In genomic region chr1:21326861-21327344, GRCh38 we compare ENCODE assay signal across 11 cellular contexts. TPM values are rescaled to one million over a fixed set of nuclear protein-coding genes. Genes with fewer than 3 reads are reported as not detected.
A peak's percentile ranks its signal among the peaks of the same experiment; 100 is the strongest.
DNase-seq lines count a peak whose midpoint lies in the region; TF ChIP-seq lines count a peak whose summit lies in the region.
"Had no signal": no experiment of that assay in that cellular context is flagged by ENCODE, and none has a peak within 500 bp of the region (broad histone marks: within the 10 kb centered on the region; RNA-seq: fewer than 3 reads in every experiment).

No MANE protein-coding gene starts in this region.

- H3K27ac ChIP-seq in transverse colon = peak overlapping the region; percentile 73 to 90 (median 82)

- WGBS in transverse colon (ENCODE audit: low coverage in 1 of 2), 2 donors = 62% methylated on average over 7 of the region's 10 CpGs; no CpG with 5 or more reads in 1 of the 2 donors

- peak overlapping the region; percentile 79 for H3K4me3 Mint-ChIP-seq in activated CD4-positive, alpha-beta T cell treated with anti-CD3 and anti-CD28 coated beads, Interleukin-2, amount 10 ng/mL, durations not matched to agents 24 days and 14 days
- H3K4me3 Mint-ChIP-seq in dendritic cell treated with granulocyte-macrophage colony-stimulating factor and Interleukin-4, amounts not matched to agents 40 ng/mL and 50 ng/mL, for 4 days = no peak overlapping the region

- H3K9ac ChIP-seq in mucosa of stomach (ENCODE audit: low read length) = peak overlapping the region; percentile 9

- peaks cover 37% of the 10 kb centered on the region for H3K36me3 Mint-ChIP-seq in activated CD4-positive, alpha-beta T cell treated with anti-CD3 and anti-CD28 coated beads, Interleukin-2, amount 10 ng/mL, durations not matched to agents 24 days and 14 days (ENCODE audit: low read depth)
- H3K36me3 Mint-ChIP-seq in dendritic cell treated with granulocyte-macrophage colony-stimulating factor and Interleukin-4, amounts not matched to agents 40 ng/mL and 50 ng/mL, for 4 days (ENCODE audit: low read depth) = no peaks in the 10 kb centered on the region

- no peak for TF ChIP-seq CTCF in transverse colon (IDR thresholded peaks at IDR 0.05)

- intact Hi-C loops in activated CD4-positive, alpha-beta T cell treated with anti-CD3 and anti-CD28 coated beads, Interleukin-2, amount 10 ng/mL, durations not matched to agents 24 days and 14 days (cut with micrococcal nuclease) = no loop called here
- intact Hi-C loops in dendritic cell treated with granulocyte-macrophage colony-stimulating factor and Interleukin-4, amounts not matched to agents 40 ng/mL and 50 ng/mL, for 4 days (cut with micrococcal nuclease) = no loop called here
- intact Hi-C loops in transverse colon (cut with DNase I; ENCODE audit: low total_unique reads) = no loop called here

- H3K9me3 ChIP-seq in mucosa of stomach (ENCODE audit: control insufficient read depth, low read length) (no peaks in the 10 kb centered on the region), transverse colon (no peaks in the 10 kb centered on the region)
- H3K9me3 ChIP-seq: pancreas had no signal

- H3K27me3 ChIP-seq in mucosa of stomach (ENCODE audit: control insufficient read depth, insufficient read depth, low read length) (no peaks in the 10 kb centered on the region), transverse colon (no peaks in the 10 kb centered on the region)
- H3K27me3 ChIP-seq: pancreas had no signal

- no peak for TF ChIP-seq POLR2A in transverse colon (IDR thresholded peaks at IDR 0.05)

- no peaks in the 10 kb centered on the region for H3K36me3 ChIP-seq in mucosa of stomach (ENCODE audit: control insufficient read depth, insufficient read depth, low read length)
- no peaks in the 10 kb centered on the region for H3K36me3 ChIP-seq in transverse colon
- H3K36me3 ChIP-seq: pancreas had no signal

- H3K27me3 Mint-ChIP-seq in activated CD4-positive, alpha-beta T cell treated with anti-CD3 and anti-CD28 coated beads, Interleukin-2, amount 10 ng/mL, durations not matched to agents 24 days and 14 days = no peaks in the 10 kb centered on the region
- peaks cover 52% of the 10 kb centered on the region for H3K27me3 Mint-ChIP-seq in dendritic cell treated with granulocyte-macrophage colony-stimulating factor and Interleukin-4, amounts not matched to agents 40 ng/mL and 50 ng/mL, for 4 days

- H3K27ac Mint-ChIP-seq in activated CD4-positive, alpha-beta T cell treated with anti-CD3 and anti-CD28 coated beads, Interleukin-2, amount 10 ng/mL, durations not matched to agents 24 days and 14 days = peak overlapping the region; percentile 94
- H3K27ac Mint-ChIP-seq in dendritic cell treated with granulocyte-macrophage colony-stimulating factor and Interleukin-4, amounts not matched to agents 40 ng/mL and 50 ng/mL, for 4 days = peak overlapping the region; percentile 22

- TF ChIP-seq EP300 in transverse colon (IDR thresholded peaks at IDR 0.05; ENCODE audit: low read depth) = no peak

- DNase-seq in activated CD4-positive, alpha-beta T cell treated with anti-CD3 and anti-CD28 coated beads, Interleukin-2, amount 10 ng/mL, durations not matched to agents 24 days and 14 days = no peak
- DNase-seq in activated CD4-positive, alpha-beta T cell treated with anti-CD3 and anti-CD28 coated beads for 4 hours = no peak
- no peak for DNase-seq in transverse colon
- no peak for DNase-seq in NOMO-1 treated with dmso at 0.1 percent for 144 hours (lab: John Stamatoyannopoulos, UW; ENCODE audit: unreplicated experiment)
- no peak for DNase-seq in NCI-H345 treated with DMSO at 0.1 percent for 48 hours (lab: John Stamatoyannopoulos, UW; ENCODE audit: unreplicated experiment)
- no peak for DNase-seq in stimulated activated CD4-positive, alpha-beta T cell treated with anti-CD3 and anti-CD28 coated beads, Interleukin-4, amount 100 ng/mL, for 24 hours
- DNase-seq: ACHN, NCI-H187 treated with DMSO at 0.1 percent for 48 hours had no signal

- H3K4me1 Mint-ChIP-seq in activated CD4-positive, alpha-beta T cell treated with anti-CD3 and anti-CD28 coated beads, Interleukin-2, amount 10 ng/mL, durations not matched to agents 24 days and 14 days = peaks cover 79% of the 10 kb centered on the region
- peaks cover 62% of the 10 kb centered on the region for H3K4me1 Mint-ChIP-seq in dendritic cell treated with granulocyte-macrophage colony-stimulating factor and Interleukin-4, amounts not matched to agents 40 ng/mL and 50 ng/mL, for 4 days (ENCODE audit: low read depth)

- H3K4me3 ChIP-seq in mucosa of stomach (ENCODE audit: low read length) = no peak overlapping the region
- no peak overlapping the region for H3K4me3 ChIP-seq in transverse colon
- H3K4me3 ChIP-seq: pancreas had no signal

- H3K4me1 ChIP-seq in mucosa of stomach (ENCODE audit: control insufficient read depth, insufficient read depth, low read length) (peaks cover 74% of the 10 kb centered on the region), transverse colon (peaks cover 74 to 99% (median 88%) of the 10 kb centered on the region in 4 donors)

- H3K9me3 Mint-ChIP-seq in activated CD4-positive, alpha-beta T cell treated with anti-CD3 and anti-CD28 coated beads, Interleukin-2, amount 10 ng/mL, durations not matched to agents 24 days and 14 days = no peaks in the 10 kb centered on the region
- H3K9me3 Mint-ChIP-seq in dendritic cell treated with granulocyte-macrophage colony-stimulating factor and Interleukin-4, amounts not matched to agents 40 ng/mL and 50 ng/mL, for 4 days = no peaks in the 10 kb centered on the region

- in situ Hi-C loops in transverse colon (cut with MboI; ENCODE audit: low pct_ligation_motif_present in 1 of 4, low pct_unique_long_range_greater_than_20kb in 1 of 4, low sequenced_read_pairs in 3 of 4) = no loop called here

RNA-seq across cellular contexts. Expression of gene ECE1, which starts 36.6 kb away (rescaled TPM):
- 133 and 134 TPM in 2 replicates for total RNA-seq in activated CD4-positive, alpha-beta T cell treated with anti-CD3 and anti-CD28 coated beads, Interleukin-2, amount 10 ng/mL, durations not matched to agents 24 days and 14 days
- total RNA-seq in transverse colon = 100 to 1,000 TPM in 3 of 4 donors, 10 to 100 TPM in 1; 55.9 to 149 (median 112) TPM
